27 cellular contexts compared by ENCODE assay signal in the genomic region with DNA sequence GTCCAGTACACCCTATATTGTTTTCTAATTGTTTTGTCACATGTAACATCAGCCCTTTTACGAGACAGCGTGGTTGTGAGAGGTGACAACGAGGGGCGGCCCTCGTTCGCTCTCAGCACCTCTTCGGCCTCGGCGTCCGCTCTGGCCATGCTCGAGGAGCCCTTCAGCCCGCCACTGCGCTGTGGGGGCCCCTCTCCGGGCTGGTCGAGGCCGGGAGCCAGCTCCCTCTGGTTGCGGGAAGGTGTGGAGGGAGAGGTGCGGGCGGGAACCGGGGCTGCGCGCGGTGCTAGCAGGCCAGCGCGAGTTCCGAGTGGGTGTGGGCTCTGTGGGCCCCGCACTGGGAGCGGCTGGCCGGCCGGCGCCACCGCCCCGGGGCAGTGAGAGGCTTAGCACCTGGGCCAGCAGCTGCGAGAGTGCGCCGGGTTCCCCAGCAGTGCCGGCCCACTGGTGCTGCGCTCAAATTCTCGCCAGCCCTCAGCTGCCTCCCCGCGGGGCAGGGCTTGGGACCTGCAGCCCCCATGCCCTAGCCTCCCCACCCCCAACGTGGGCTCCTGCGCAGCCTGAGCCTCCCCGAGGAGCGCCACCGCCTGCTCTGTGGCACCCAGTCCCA.
"Had no signal": no experiment of that assay in that cellular context is flagged by ENCODE, and none has a peak within 500 bp of the region (broad histone marks: within the 10 kb centered on the region; RNA-seq: fewer than 3 reads in every experiment).

No MANE protein-coding gene starts in this region.

- DNase-seq: head of caudate nucleus; hypothalamus; immature natural killer cell; kidney; left colon; lower lobe of right lung; mammary epithelial cell; mesenchymal stem cell; naive thymus-derived CD8-positive, alpha-beta T cell; ovary; stimulated activated CD4-positive, alpha-beta T cell treated with anti-CD3 and anti-CD28 coated beads, Interleukin-12 subunit alpha, Interleukin-12 subunit beta, amount 100 ng/mL, for 4 hours; stimulated activated CD4-positive, alpha-beta T cell treated with anti-CD3 and anti-CD28 coated beads, Interleukin-15, amount 100 ng/mL, for 24 hours; stimulated activated CD4-positive, alpha-beta T cell treated with anti-CD3 and anti-CD28 coated beads, Interleukin-2, amount 100 ng/mL, for 24 hours; stimulated activated CD4-positive, alpha-beta T cell treated with anti-CD3 and anti-CD28 coated beads, Interleukin-4, amount 100 ng/mL, for 24 hours; stimulated activated naive B cell treated with anti-CD40 and anti-IgM and Interleukin-4, amounts not matched to agents 10 μg/mL and 1 μg/mL and 100 μg/mL, for 72 hours; substantia nigra had no signal

- H3K9me3 ChIP-seq: left lung, lower lobe of right lung, ovary, right atrium auricular region, tibial nerve, upper lobe of left lung, vagina had no signal

- H3K9me3 Mint-ChIP-seq: immature natural killer cell; naive thymus-derived CD8-positive, alpha-beta T cell; nephron; neural crest cell; stimulated activated naive CD8-positive, alpha-beta T cell treated with anti-CD3 and anti-CD28 coated beads, Interleukin-15, Interleukin-2, amounts not matched to agents 100 ng/mL and 50 ng/mL, for 24 hours had no signal

- H3K27ac Mint-ChIP-seq: immature natural killer cell; naive thymus-derived CD8-positive, alpha-beta T cell; nephron; progenitor cell of endocrine pancreas; stimulated activated naive CD8-positive, alpha-beta T cell treated with anti-CD3 and anti-CD28 coated beads, Interleukin-15, Interleukin-2, amounts not matched to agents 100 ng/mL and 50 ng/mL, for 24 hours had no signal

- ATAC-seq: left colon; left lung; lower lobe of right lung; naive thymus-derived CD8-positive, alpha-beta T cell; sciatic nerve; stimulated activated naive B cell treated with anti-CD40 and anti-IgM and Interleukin-4, amounts not matched to agents 10 μg/mL and 1 μg/mL and 100 μg/mL, for 72 hours had no signal

- H3K27ac ChIP-seq: left lung, lower lobe of right lung, ovary, right atrium auricular region, skin epidermis, tibial nerve, upper lobe of left lung, vagina had no signal

- H3K36me3 Mint-ChIP-seq: immature natural killer cell; naive thymus-derived CD8-positive, alpha-beta T cell; stimulated activated naive B cell treated with anti-CD40 and anti-IgM and Interleukin-4, amounts not matched to agents 10 μg/mL and 1 μg/mL and 100 μg/mL, for 72 hours had no signal

- H3K36me3 ChIP-seq: left lung, lower lobe of right lung, ovary, right atrium auricular region, tibial nerve, upper lobe of left lung, vagina had no signal

- H3K27me3 ChIP-seq: ovary, right atrium auricular region, tibial nerve, upper lobe of left lung, vagina had no signal

- H3K4me1 ChIP-seq: vagina had no signal

- H3K4me3 ChIP-seq: left lung, lower lobe of right lung, ovary, right atrium auricular region, skin epidermis, tibial nerve, upper lobe of left lung, vagina had no signal

- H3K4me3 Mint-ChIP-seq: immature natural killer cell; naive thymus-derived CD8-positive, alpha-beta T cell; nephron; neural crest cell; stimulated activated naive B cell treated with anti-CD40 and anti-IgM and Interleukin-4, amounts not matched to agents 10 μg/mL and 1 μg/mL and 100 μg/mL, for 72 hours; stimulated activated naive CD8-positive, alpha-beta T cell treated with anti-CD3 and anti-CD28 coated beads, Interleukin-15, Interleukin-2, amounts not matched to agents 100 ng/mL and 50 ng/mL, for 24 hours had no signal
